In the genomic region with DNA sequence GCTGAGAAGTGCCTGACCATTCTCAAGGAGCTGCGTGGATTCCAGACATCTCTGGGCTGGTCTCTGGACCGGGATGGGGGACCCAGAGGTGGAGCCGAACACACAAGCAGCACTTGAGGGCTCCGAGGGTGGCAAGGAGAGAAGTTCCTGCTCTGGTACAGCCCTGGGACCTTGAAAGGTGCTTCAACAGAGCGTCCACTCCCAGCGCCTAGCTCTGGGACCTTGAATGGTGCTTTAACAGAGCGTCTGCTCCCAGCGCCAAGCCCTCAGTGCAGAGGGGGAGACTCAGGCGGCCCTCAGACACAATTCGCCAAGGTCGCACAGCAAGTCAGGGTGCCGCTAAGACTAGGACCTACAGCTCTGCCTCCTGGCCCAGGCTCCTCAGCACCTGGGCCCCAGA, we compare ENCODE assay signal across 19 cellular contexts. TPM values are rescaled to one million over a fixed set of nuclear protein-coding genes. Genes with fewer than 3 reads are reported as not detected.
DNase-seq lines count a peak whose midpoint lies in the region; TF ChIP-seq lines count a peak whose summit lies in the region.
"Had no signal": no experiment of that assay in that cellular context is flagged by ENCODE, and none has a peak within 500 bp of the region (broad histone marks: within the 10 kb centered on the region; RNA-seq: fewer than 3 reads in every experiment).

No MANE protein-coding gene starts in this region.

- H3K27me3 Mint-ChIP-seq in chondrocyte (ENCODE audit: low read depth): peaks cover 16% of the 10 kb centered on the region

- H3K4me1 Mint-ChIP-seq in chondrocyte (ENCODE audit: low read depth): peaks cover 36% of the 10 kb centered on the region

- no peak overlapping the region for H2AFZ ChIP-seq in neuronal stem cell (ENCODE audit: low read length)
- H2AFZ ChIP-seq: GM23248 had no signal

- H3K4me1 ChIP-seq in cardiac muscle cell (ENCODE audit: low read depth): peaks cover 32% of the 10 kb centered on the region
- H3K4me1 ChIP-seq in left ventricle myocardium inferior: peaks cover 10% of the 10 kb centered on the region
- peaks cover 8 to 16% of the 10 kb centered on the region in 2 donors for H3K4me1 ChIP-seq in neuronal stem cell (ENCODE audit: control insufficient read depth in 2 of 2, insufficient read depth in 1 of 2, low read depth in 1 of 2, low read length in 2 of 2)

- no peaks in the 10 kb centered on the region for H3K79me1 ChIP-seq in neuronal stem cell (ENCODE audit: low read depth, low read length)

- no peak overlapping the region for H3K27ac Mint-ChIP-seq in chondrocyte (ENCODE audit: unreplicated experiment)
- H3K27ac Mint-ChIP-seq: CD14-positive monocyte had no signal

- WGBS in neuronal stem cell (ENCODE audit: extremely low coverage in 2 of 2, insufficient read length in 2 of 2, insufficient replicate concordance in 1 of 2), 2 donors: no CpG with 5 or more reads among the region's 12 CpGs

- TF ChIP-seq CTCF in cardiac muscle cell (IDR thresholded peaks at IDR 0.05; ENCODE audit: low read depth, low read length) (no peak), left ventricle myocardium inferior (IDR thresholded peaks at IDR 0.05; ENCODE audit: borderline replicate concordance) (no peak), chondrocyte (IDR thresholded peaks at IDR 0.05) (no peak)

- no peak for DNase-seq in cardiac muscle cell (ENCODE audit: low read depth in 1 of 2, low spot score in 1 of 2)
- DNase-seq in left ventricle myocardium inferior: no peak
- DNase-seq in chondrocyte (ENCODE audit: low spot score): no peak
- no peak for DNase-seq in neuronal stem cell (ENCODE audit: low spot score)
- DNase-seq in activated CD8-positive, alpha-beta memory T cell treated with anti-CD3 and anti-CD28 coated beads for 24 hours: no peak
- DNase-seq in DMS79 treated with DMSO at 0.1 percent for 48 hours (lab: John Stamatoyannopoulos, UW): no peak
- DNase-seq in SW480 (ENCODE audit: low spot score): no peak
- DNase-seq in OCI-M2 (lab: John Stamatoyannopoulos, UW; ENCODE audit: unreplicated experiment): no peak
- DNase-seq: DMS53; GM23248; NCI-H1048; NCI-H345; NCI-H69; NK-92 treated with Interleukin-12 subunit alpha and Interleukin-12 subunit beta, amount 100 ng/mL, for 24 hours; PC-3 had no signal

- no peaks in the 10 kb centered on the region for H3K36me3 Mint-ChIP-seq in chondrocyte (ENCODE audit: low read depth)
- H3K36me3 Mint-ChIP-seq: CD14-positive monocyte had no signal

- peak overlapping the region; percentile 15 for H3K18ac ChIP-seq in neuronal stem cell (ENCODE audit: low read length)

- no peaks in the 10 kb centered on the region for H3K36me3 ChIP-seq in cardiac muscle cell
- H3K36me3 ChIP-seq in left ventricle myocardium inferior: no peaks in the 10 kb centered on the region
- H3K36me3 ChIP-seq in neuronal stem cell (replicated peaks in 1 of 2; ENCODE audit: control insufficient read depth in 2 of 2, insufficient read depth in 2 of 2, low read length in 2 of 2): no peaks in the 10 kb centered on the region

- no peak overlapping the region for H2BK120ac ChIP-seq in neuronal stem cell (ENCODE audit: low read depth, low read length)

- H4K8ac ChIP-seq in neuronal stem cell (ENCODE audit: low read depth, low read length): no peak overlapping the region

- H3K9ac ChIP-seq in neuronal stem cell (ENCODE audit: low read depth, low read length, poor library complexity): no peak overlapping the region
- H3K9ac ChIP-seq: GM23248 had no signal

- H2BK15ac ChIP-seq in neuronal stem cell (ENCODE audit: low read length): peak overlapping the region; percentile 64

- H3K27me3 ChIP-seq in cardiac muscle cell (peaks cover 10% of the 10 kb centered on the region), left ventricle myocardium inferior (ENCODE audit: low read depth) (peaks cover 80% of the 10 kb centered on the region), neuronal stem cell (ENCODE audit: control insufficient read depth in 3 of 3, insufficient read depth in 3 of 3, low read depth in 1 of 3, low read length in 3 of 3) (peaks cover 0 to 11% (median 0%) of the 10 kb centered on the region in 3 experiments)

- no peak overlapping the region for H3K23ac ChIP-seq in neuronal stem cell (ENCODE audit: low read depth, low read length, poor library complexity)

- no peak overlapping the region for H3K14ac ChIP-seq in neuronal stem cell (ENCODE audit: low read length)

- no peak overlapping the region for H4K91ac ChIP-seq in neuronal stem cell (ENCODE audit: low read depth, low read length, poor library complexity)

- peak overlapping the region; percentile 30 for H2BK5ac ChIP-seq in neuronal stem cell (ENCODE audit: low read length)

- H3K4ac ChIP-seq in neuronal stem cell (ENCODE audit: low read length): no peak overlapping the region

- no peaks in the 10 kb centered on the region for H3K9me3 ChIP-seq in cardiac muscle cell (ENCODE audit: low read depth)
- H3K9me3 ChIP-seq in left ventricle myocardium inferior (replicated peaks): no peaks in the 10 kb centered on the region
- H3K9me3 ChIP-seq in neuronal stem cell (replicated peaks in 1 of 2; ENCODE audit: control insufficient read depth in 2 of 2, insufficient read depth in 1 of 2, low read depth in 1 of 2, low read length in 2 of 2): no peaks in the 10 kb centered on the region

- peak overlapping the region; percentile 22 for H3K27ac ChIP-seq in cardiac muscle cell
- no peak overlapping the region for H3K27ac ChIP-seq in left ventricle myocardium inferior (replicated peaks)
- no peak overlapping the region for H3K27ac ChIP-seq in neuronal stem cell (replicated peaks; ENCODE audit: low read length)
- H3K27ac ChIP-seq: GM23248 had no signal

- H3K4me3 ChIP-seq in cardiac muscle cell (no peak overlapping the region), left ventricle myocardium inferior (no peak overlapping the region), neuronal stem cell (ENCODE audit: low read length in 2 of 2) (no peak overlapping the region)
- H3K4me3 ChIP-seq: GM23248 had no signal

- H2AK5ac ChIP-seq in neuronal stem cell (ENCODE audit: low read depth, low read length): peak overlapping the region; percentile 90

- H2BK12ac ChIP-seq in neuronal stem cell (ENCODE audit: low read length): peak overlapping the region; percentile 32

- no peak overlapping the region for H3K4me2 ChIP-seq in neuronal stem cell (ENCODE audit: insufficient read depth, low read length, poor library complexity, severe bottlenecking)

- H3K4me3 Mint-ChIP-seq in chondrocyte (ENCODE audit: unreplicated experiment): peak overlapping the region; percentile 12

- intact Hi-C loops in left ventricle myocardium inferior (cut with micrococcal nuclease): no loop called here

- no peaks in the 10 kb centered on the region for H3K9me3 Mint-ChIP-seq in chondrocyte (ENCODE audit: low read depth)

RNA-seq across cellular contexts. Expression of a gene that starts 10.6 kb away (rescaled TPM):
- 1.2 TPM in 2 replicates for total RNA-seq in cardiac muscle cell
- 1.5 TPM in 1 of 2 replicates, not detected in the other for polyA plus RNA-seq in cardiac muscle cell
- not detected for total RNA-seq in left ventricle myocardium inferior
- total RNA-seq in chondrocyte: 0.60 to 1.7 TPM (median 1.2 TPM) in 3 replicates
- polyA plus RNA-seq in neuronal stem cell (2013, experiment 1 of 2): 0.74 TPM
- polyA plus RNA-seq in neuronal stem cell (2013, experiment 2 of 2): 0.62 TPM
- total RNA-seq: A673, G401, GM23248, HT1080, PC-3 had no signal
- polyA plus RNA-seq: CD14-positive monocyte, GM23248 had no signal

RNA-seq across cellular contexts. Expression of a gene that starts 28.5 kb away (rescaled TPM):
- 48.4 and 70.3 TPM in 2 replicates for total RNA-seq in cardiac muscle cell
- polyA plus RNA-seq in cardiac muscle cell: 64.1 and 75.8 TPM in 2 replicates
- 53.8 TPM for total RNA-seq in left ventricle myocardium inferior
- total RNA-seq in chondrocyte: 30.9 to 45.6 TPM (median 35.9 TPM) in 3 replicates
- polyA plus RNA-seq in neuronal stem cell (2013, experiment 1 of 2): 108 TPM
- 108 TPM for polyA plus RNA-seq in neuronal stem cell (2013, experiment 2 of 2)

RNA-seq across cellular contexts. Expression of a gene that starts 38.6 kb away (rescaled TPM):
- total RNA-seq in cardiac muscle cell (30.2 and 36.8 TPM in 2 replicates), left ventricle myocardium inferior (14.6 TPM), chondrocyte (2.6 to 8.9 TPM (median 7.9 TPM) in 3 replicates)
- 32.6 and 50.2 TPM in 2 replicates for polyA plus RNA-seq in cardiac muscle cell
- polyA plus RNA-seq in neuronal stem cell (2013, experiment 1 of 2): 36.9 TPM
- polyA plus RNA-seq in neuronal stem cell (2013, experiment 2 of 2): 36.4 TPM
- total RNA-seq: GM23248 had no signal
- polyA plus RNA-seq: GM23248 had no signal

RNA-seq across cellular contexts. Expression of a gene that starts 56.5 kb away (rescaled TPM):
- total RNA-seq in cardiac muscle cell (19.9 and 30.9 TPM in 2 replicates), left ventricle myocardium inferior (7.3 TPM), chondrocyte (9.1 to 10.5 TPM (median 10.0 TPM) in 3 replicates)
- 16.4 and 20.5 TPM in 2 replicates for polyA plus RNA-seq in cardiac muscle cell
- 6.4 TPM for polyA plus RNA-seq in neuronal stem cell (2013, experiment 1 of 2)
- polyA plus RNA-seq in neuronal stem cell (2013, experiment 2 of 2): 6.3 TPM
